34 cellular contexts compared by ENCODE assay signal in genomic region chr3:165817160-165817709, GRCh38. TPM values are rescaled to one million over a fixed set of nuclear protein-coding genes. Genes with fewer than 3 reads are reported as not detected.
"Had no signal": no experiment of that assay in that cellular context is flagged by ENCODE, and none has a peak within 500 bp of the region (broad histone marks: within the 10 kb centered on the region; RNA-seq: fewer than 3 reads in every experiment).

No MANE protein-coding gene starts in this region.

- H3K27ac ChIP-seq: colonic mucosa, epithelial cell of prostate, esophagus squamous epithelium, foreskin keratinocyte, gastrocnemius medialis, heart left ventricle, WERI-Rb-1 had no signal

- H3K9me3 ChIP-seq: colonic mucosa, esophagus squamous epithelium, gastrocnemius medialis, heart left ventricle had no signal

- ATAC-seq: activated CD4-positive, CD25-positive, alpha-beta regulatory T cell treated with anti-CD3 and anti-CD28 coated beads, Interleukin-2, amount 50 U/mL, for 24 hours; activated CD8-positive, alpha-beta memory T cell treated with anti-CD3 and anti-CD28 coated beads, Interleukin-2, amount 10 ng/mL, durations not matched to agents 7 days and 5 days; activated CD8-positive, alpha-beta T cell treated with anti-CD3 and anti-CD28 coated beads, Interleukin-2, amount 10 ng/mL, durations not matched to agents 7 days and 5 days; activated naive CD4-positive, alpha-beta T cell treated with anti-CD3 and anti-CD28 coated beads, Interleukin-2, amount 50 U/mL, for 72 hours; activated T-cell treated with anti-CD3 and anti-CD28 coated beads, Interleukin-2, amount 50 U/mL, for 72 hours; foreskin keratinocyte; gastrocnemius medialis; heart left ventricle; T-helper 17 cell had no signal

- H3K27me3 ChIP-seq: colonic mucosa, esophagus squamous epithelium, foreskin keratinocyte, gastrocnemius medialis, heart left ventricle had no signal

- FAIRE-seq: astrocyte, endothelial cell of umbilical vein had no signal

- H3K4me1 ChIP-seq: colonic mucosa, esophagus squamous epithelium, foreskin keratinocyte, gastrocnemius medialis, heart left ventricle had no signal

- DNase-seq: activated B cell treated with CpG ODN at 0.5 μM for 24 hours; activated CD4-positive, alpha-beta memory T cell treated with anti-CD3 and anti-CD28 coated beads for 36 hours; activated CD4-positive, alpha-beta T cell treated with anti-CD3 and anti-CD28 coated beads for 48 hours; activated CD4-positive, alpha-beta T cell treated with anti-CD3 and anti-CD28 coated beads, Interleukin-2, amount 50 U/mL, for 1 hour; activated CD8-positive, alpha-beta memory T cell treated with anti-CD3 and anti-CD28 coated beads, Interleukin-2, amount 10 ng/mL, durations not matched to agents 7 days and 5 days; activated CD8-positive, alpha-beta memory T cell treated with anti-CD3 and anti-CD28 coated beads, Interleukin-2, amount 50 U/mL, for 4 hours; activated CD8-positive, alpha-beta T cell treated with anti-CD3 and anti-CD28 coated beads, Interleukin-2, amount 10 ng/mL, durations not matched to agents 7 days and 5 days; activated gamma-delta T cell; activated naive CD4-positive, alpha-beta T cell; activated naive CD4-positive, alpha-beta T cell treated with anti-CD3 and anti-CD28 coated beads, Interleukin-2, amount 10 ng/mL, durations not matched to agents 7 days and 5 days; activated naive CD8-positive, alpha-beta T cell treated with anti-CD3 and anti-CD28 coated beads, Interleukin-2, amount 10 ng/mL, durations not matched to agents 7 days and 5 days; activated T-cell treated with anti-CD3 and anti-CD28 coated beads for 4 hours; activated T-cell treated with anti-CD3 and anti-CD28 coated beads, Interleukin-2, amount 50 U/mL, for 24 hours; activated T-cell treated with anti-CD3 and anti-CD28 coated beads, Interleukin-2, amount 50 U/mL, for 72 hours; amniotic stem cell; anterior cingulate cortex; caudate nucleus; colonic mucosa; effector CD8-positive, alpha-beta T cell; esophagus squamous epithelium; foreskin keratinocyte; gastrocnemius medialis; glutamatergic neuron; heart left ventricle; T-helper 1 cell; T-helper 17 cell; T1000; WERI-Rb-1 had no signal

- H3K4me3 ChIP-seq: colonic mucosa, esophagus squamous epithelium, gastrocnemius medialis, heart left ventricle had no signal

- H3K36me3 ChIP-seq: colonic mucosa, esophagus squamous epithelium, gastrocnemius medialis, heart left ventricle, WERI-Rb-1 had no signal

RNA-seq across cellular contexts. Expression of gene BCHE, which starts 20.0 kb away (rescaled TPM):
- total RNA-seq: activated B cell treated with CpG ODN at 0.5 μM for 24 hours; activated CD4-positive, alpha-beta memory T cell treated with anti-CD3 and anti-CD28 coated beads for 36 hours; activated CD8-positive, alpha-beta memory T cell treated with anti-CD3 and anti-CD28 coated beads for 36 hours; activated CD8-positive, alpha-beta memory T cell treated with anti-CD3 and anti-CD28 coated beads, Interleukin-2, amount 10 ng/mL, durations not matched to agents 7 days and 5 days; activated CD8-positive, alpha-beta T cell treated with anti-CD3 and anti-CD28 coated beads, Interleukin-2, amount 10 ng/mL, durations not matched to agents 7 days and 5 days; activated naive CD4-positive, alpha-beta T cell treated with anti-CD3 and anti-CD28 coated beads, Interleukin-2, amount 50 U/mL, for 72 hours; activated naive CD8-positive, alpha-beta T cell treated with anti-CD3 and anti-CD28 coated beads, Interleukin-2, amount 10 ng/mL, durations not matched to agents 7 days and 5 days; activated T-cell treated with anti-CD3 and anti-CD28 coated beads, Interleukin-2, amount 50 U/mL, for 72 hours; T-helper 17 cell had no signal
